ENCODE assay signal across 8 cellular contexts in the genomic region with DNA sequence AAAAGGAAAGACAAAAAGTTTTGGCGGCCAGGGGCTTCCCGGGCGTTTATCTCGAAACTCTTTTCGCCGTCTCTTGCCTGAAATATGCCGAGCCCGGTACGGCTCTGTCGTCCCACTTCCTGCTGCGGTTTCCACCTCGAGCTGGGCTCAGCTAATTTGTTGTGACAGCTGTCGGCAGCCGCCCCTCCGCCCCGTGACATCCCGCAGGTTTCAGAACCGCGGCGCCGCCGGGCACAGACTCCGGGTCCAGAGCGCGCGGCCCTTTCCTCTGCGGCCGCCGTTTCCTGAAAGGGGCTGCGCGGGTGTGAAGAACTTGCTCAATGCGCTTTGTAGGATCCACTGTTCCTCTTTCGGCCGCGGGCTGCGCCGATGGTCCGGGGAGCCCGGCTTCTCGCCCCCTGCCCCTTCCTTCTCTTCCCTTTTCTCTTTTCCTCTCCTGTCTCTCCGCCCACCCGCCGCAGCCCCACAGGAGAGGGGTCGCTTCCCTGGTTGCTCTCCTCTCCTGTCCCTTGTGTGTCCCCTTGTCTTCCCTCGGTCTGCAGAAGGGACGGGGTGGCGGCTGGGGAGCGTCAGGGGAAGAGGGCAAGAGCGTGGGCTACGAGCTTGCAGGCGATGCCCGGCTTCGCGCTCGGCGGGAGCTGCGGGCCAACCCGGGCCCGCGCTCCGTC. TPM values are rescaled to one million over a fixed set of nuclear protein-coding genes. Genes with fewer than 3 reads are reported as not detected.
DNase-seq lines count a peak whose midpoint lies in the region; ATAC-seq and TF ChIP-seq lines count a peak whose summit lies in the region.

No MANE protein-coding gene starts in this region.

- H3K27me3 ChIP-seq in CD8-positive, alpha-beta T cell (ENCODE audit: insufficient read depth, low read length), result no peaks in the 10 kb centered on the region
- H3K27me3 ChIP-seq in HL-60 (ENCODE audit: insufficient read depth, poor library complexity, severe bottlenecking), result no peaks in the 10 kb centered on the region
- H3K27me3 ChIP-seq in right atrium auricular region, result no peaks in the 10 kb centered on the region
- H3K27me3 ChIP-seq in gastrocnemius medialis, result no peaks in the 10 kb centered on the region

- H3K9me3 ChIP-seq in CD8-positive, alpha-beta T cell (ENCODE audit: low read length), result no peaks in the 10 kb centered on the region
- H3K9me3 ChIP-seq in right atrium auricular region, result no peaks in the 10 kb centered on the region
- H3K9me3 ChIP-seq in gastrocnemius medialis, result no peaks in the 10 kb centered on the region

- peaks cover 8% of the 10 kb centered on the region for H3K36me3 ChIP-seq in CD8-positive, alpha-beta T cell (ENCODE audit: insufficient read depth, low read length)
- no peaks in the 10 kb centered on the region for H3K36me3 ChIP-seq in right atrium auricular region
- H3K36me3 ChIP-seq in gastrocnemius medialis, result no peaks in the 10 kb centered on the region

- peaks cover 44% of the 10 kb centered on the region for H3K4me1 ChIP-seq in CD8-positive, alpha-beta T cell (ENCODE audit: insufficient read depth, low read length)
- H3K4me1 ChIP-seq in right atrium auricular region, result peaks cover 0 to 73% of the 10 kb centered on the region in 2 donors
- H3K4me1 ChIP-seq in gastrocnemius medialis, result peaks cover 76 to 84% of the 10 kb centered on the region in 2 donors

- POLR2A ChIA-PET in CD8-positive, alpha-beta T cell (lab: Charles Lee), result interaction anchor here (1.0 to 6.0 kb wide), 14 partner anchors 9 to 421 kb away, joined by 3 to 74 read pairs (median 4); a partner anchor contains a TSS

- ATAC-seq in CD8-positive, alpha-beta T cell, result peak; percentile 25
- peak; percentile 22 to 24 for ATAC-seq in gastrocnemius medialis

- no peak for TF ChIP-seq POLR2A in gastrocnemius medialis (IDR thresholded peaks at IDR 0.05)

- H3K27ac ChIP-seq in CD8-positive, alpha-beta T cell (ENCODE audit: low read depth, low read length), result peak overlapping the region; percentile 97
- H3K27ac ChIP-seq in HL-60 (replicated peaks) (peak overlapping the region; percentile 81), right atrium auricular region (peak overlapping the region; percentile 95 to 98), gastrocnemius medialis (peak overlapping the region; percentile 94 to 99 (median 97))

- peak overlapping the region; percentile 81 for H3K4me3 ChIP-seq in CD8-positive, alpha-beta T cell (ENCODE audit: low read depth, low read length)
- H3K4me3 ChIP-seq in HL-60 (replicated peaks; ENCODE audit: insufficient read depth, low read length) (peak overlapping the region; percentile 58), right atrium auricular region (peak overlapping the region; percentile 78 to 95), gastrocnemius medialis (peak overlapping the region; percentile 68 to 99 (median 83))

- peaks cover 33% of the 10 kb centered on the region for H3K36me3 Mint-ChIP-seq in CD8-positive, alpha-beta T cell

- intact Hi-C loops in CD8-positive, alpha-beta T cell (cut with DNase I, micrococcal nuclease), result loop anchor here (1.0 to 5.0 kb wide), 10 partner anchors 17 to 575 kb away; a partner anchor contains a TSS
- intact Hi-C loops in gastrocnemius medialis (cut with DNase I; ENCODE audit: low total_unique reads), result loop anchor here (2.0 to 10.0 kb wide), 3 partner anchors 18 to 1628 kb away; a partner anchor contains a TSS

- TF ChIP-seq CTCF in CD8-positive, alpha-beta T cell (IDR thresholded peaks at IDR 0.05), result no peak
- TF ChIP-seq CTCF in GM20000 (IDR thresholded peaks at IDR 0.05; ENCODE audit: extremely low read depth, missing control alignments) (no peak), HL-60 (IDR thresholded peaks at IDR 0.05; ENCODE audit: insufficient read depth, low read length) (no peak), right atrium auricular region (IDR thresholded peaks at IDR 0.05) (no peak), gastrocnemius medialis (IDR thresholded peaks at IDR 0.05 in 4 of 5, conservative IDR thresholded peaks at IDR 0.05 in 1 of 5) (no peak)

- H3K9me3 Mint-ChIP-seq in CD8-positive, alpha-beta T cell, result no peaks in the 10 kb centered on the region

- in situ Hi-C loops in gastrocnemius medialis (cut with MboI; ENCODE audit: low sequenced_read_pairs in 4 of 4), result loop anchor here in 2 of 4 donors (10.0 to 25.0 kb wide), 2 partner anchors 98 to 1125 kb away; a partner anchor contains a TSS

- H3K4me3 Mint-ChIP-seq in CD8-positive, alpha-beta T cell, result peak overlapping the region; percentile 98

- no peaks in the 10 kb centered on the region for H3K27me3 Mint-ChIP-seq in CD8-positive, alpha-beta T cell (ENCODE audit: low read depth)

- peak overlapping the region; percentile 100 for H3K27ac Mint-ChIP-seq in CD8-positive, alpha-beta T cell

- peaks cover 41% of the 10 kb centered on the region for H3K4me1 Mint-ChIP-seq in CD8-positive, alpha-beta T cell (ENCODE audit: low read depth)

- CTCF ChIA-PET in CD8-positive, alpha-beta T cell (lab: Charles Lee), result interaction anchor here (0.7 to 9.6 kb wide), 8 partner anchors 8 to 260 kb away, joined by 3 to 90 read pairs (median 6); no protein-coding TSS in a partner anchor

- peak; percentile 79 to 95 (median 89) for DNase-seq in CD8-positive, alpha-beta T cell
- DNase-seq in GM20000 (ENCODE audit: low spot score), result peak; percentile 88
- DNase-seq in HL-60 (ENCODE audit: low read depth in 1 of 2, low spot score in 1 of 2), result peak; percentile 72 to 95
- peak; percentile 70 for DNase-seq in SW480 (ENCODE audit: low spot score)
- peak; percentile 71 for DNase-seq in activated naive CD8-positive, alpha-beta T cell treated with anti-CD3 and anti-CD28 coated beads, Interleukin-2, amount 50 U/mL, for 16 hours (ENCODE audit: low read depth, low spot score)
- DNase-seq in right atrium auricular region (ENCODE audit: low spot score), result peak; percentile 80
- DNase-seq in gastrocnemius medialis, result peak; percentile 65 to 71
- DNase-seq in NCI-H774 (lab: John Stamatoyannopoulos, UW), result no peak

RNA-seq across cellular contexts. Expression of a gene that starts 0.6 kb away (rescaled TPM):
- 100 to 1,000 TPM; 408 to 413 TPM for total RNA-seq in CD8-positive, alpha-beta T cell
- total RNA-seq in right atrium auricular region, result 10 to 100 TPM; 17.1 to 52.6 TPM
- 100 to 1,000 TPM in 1 of 4 donors, 10 to 100 TPM in 1, 1 to 10 TPM in 2; 6.7 to 126 (median 30.5) TPM for total RNA-seq in gastrocnemius medialis

RNA-seq across cellular contexts. Expression of a gene that starts 32.0 kb away (rescaled TPM):
- not detected for total RNA-seq in CD8-positive, alpha-beta T cell
- total RNA-seq in right atrium auricular region, result not detected
- not detected for total RNA-seq in gastrocnemius medialis
